Comparison of ENCODE assay signal across 17 cellular contexts in the genomic region with DNA sequence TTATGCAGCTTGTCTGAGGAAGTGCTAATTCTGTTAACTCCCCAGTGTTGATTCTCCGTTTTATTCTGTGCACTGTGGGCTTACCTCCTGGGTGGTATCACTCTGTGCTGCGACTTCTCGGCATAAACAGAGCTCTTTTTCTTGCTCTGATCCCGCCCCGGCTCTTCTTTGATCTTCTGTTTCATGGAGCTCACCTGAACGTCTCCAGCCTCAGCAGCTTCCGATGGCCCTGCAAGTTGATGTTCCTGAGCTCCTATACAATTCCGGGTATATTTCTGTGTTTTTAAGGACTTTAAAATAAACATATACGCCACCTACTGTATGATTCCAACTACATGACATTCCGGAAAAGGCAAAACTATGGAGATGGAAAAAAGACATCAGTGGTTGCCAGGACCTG.
DNase-seq lines count a peak whose midpoint lies in the region; ATAC-seq and TF ChIP-seq lines count a peak whose summit lies in the region.
"Had no signal": no experiment of that assay in that cellular context is flagged by ENCODE, and none has a peak within 500 bp of the region (broad histone marks: within the 10 kb centered on the region; RNA-seq: fewer than 3 reads in every experiment).

No MANE protein-coding gene starts in this region.

- H3K27me3 ChIP-seq in BLaER1 (no peaks in the 10 kb centered on the region), PC-3 (ENCODE audit: low read length) (peaks cover 93% of the 10 kb centered on the region)

- no peaks in the 10 kb centered on the region for H3K9me3 Mint-ChIP-seq in activated CD8-positive, alpha-beta T cell treated with anti-CD3 and anti-CD28 coated beads, Interleukin-2, amount 10 ng/mL, durations not matched to agents 7 days and 5 days (ENCODE audit: insufficient read depth)
- peaks cover 12% of the 10 kb centered on the region for H3K9me3 Mint-ChIP-seq in activated CD8-positive, alpha-beta T cell treated with anti-CD3 and anti-CD28 coated beads for 36 hours
- peaks cover 6% of the 10 kb centered on the region for H3K9me3 Mint-ChIP-seq in activated CD4-positive, alpha-beta T cell treated with anti-CD3 and anti-CD28 coated beads for 36 hours (ENCODE audit: low read depth)

- no peak overlapping the region for H2AFZ ChIP-seq in PC-3 (ENCODE audit: low read length)
- H2AFZ ChIP-seq: GM23248 had no signal

- no peaks in the 10 kb centered on the region for H3K9me2 ChIP-seq in PC-3 (replicated peaks; ENCODE audit: low read length)

- peak; percentile 9 for DNase-seq in activated CD8-positive, alpha-beta T cell treated with anti-CD3 and anti-CD28 coated beads, Interleukin-2, amount 10 ng/mL, durations not matched to agents 7 days and 5 days
- DNase-seq in activated CD8-positive, alpha-beta T cell treated with anti-CD3 and anti-CD28 coated beads for 36 hours, result no peak
- DNase-seq in PC-3 (peak; percentile 25), cerebellum (ENCODE audit: low spot score) (no peak), NCI-H446 treated with DMSO at 0.1 percent for 48 hours (lab: John Stamatoyannopoulos, UW) (no peak)
- DNase-seq in activated CD4-positive, alpha-beta T cell treated with anti-CD3 and anti-CD28 coated beads for 36 hours, result no peak
- DNase-seq: CD4-positive, CD25-positive, alpha-beta regulatory T cell; CD8-positive, alpha-beta T cell; DMS 273 treated with DMSO at 0.1 percent for 48 hours; DMS53; DMS79 treated with DMSO at 0.1 percent for 48 hours; GF-D8; GM23248; HCEC 1CT had no signal

- peaks cover 3% of the 10 kb centered on the region for H3K36me3 Mint-ChIP-seq in activated CD8-positive, alpha-beta T cell treated with anti-CD3 and anti-CD28 coated beads, Interleukin-2, amount 10 ng/mL, durations not matched to agents 7 days and 5 days (ENCODE audit: low read depth)
- H3K36me3 Mint-ChIP-seq in activated CD8-positive, alpha-beta T cell treated with anti-CD3 and anti-CD28 coated beads for 36 hours (ENCODE audit: low read depth), result peaks cover 4% of the 10 kb centered on the region
- H3K36me3 Mint-ChIP-seq in activated CD4-positive, alpha-beta T cell treated with anti-CD3 and anti-CD28 coated beads for 36 hours (ENCODE audit: low read depth), result peaks cover 2% of the 10 kb centered on the region
- H3K36me3 Mint-ChIP-seq: CD4-positive, CD25-positive, alpha-beta regulatory T cell; CD8-positive, alpha-beta T cell had no signal

- TF ChIP-seq CTCF in activated CD8-positive, alpha-beta T cell treated with anti-CD3 and anti-CD28 coated beads for 36 hours (IDR thresholded peaks at IDR 0.05), result no peak
- peak; percentile 43; the same call in 1 of the 2 replicates for TF ChIP-seq CTCF in PC-3 (conservative IDR thresholded peaks at IDR 0.05; ENCODE audit: low read depth, low read length)

- POLR2A ChIA-PET in activated CD8-positive, alpha-beta T cell treated with anti-CD3 and anti-CD28 coated beads, Interleukin-2, amount 10 ng/mL, durations not matched to agents 7 days and 5 days (lab: Charles Lee), result interaction anchor here (0.6 kb wide), 1 partner anchor 1045 kb away, joined by 4 read pairs; a partner anchor contains a TSS
- POLR2A ChIA-PET in activated CD8-positive, alpha-beta T cell treated with anti-CD3 and anti-CD28 coated beads for 36 hours (lab: Charles Lee), result no interaction called here
- POLR2A ChIA-PET in PC-3 (lab: Charles Lee; ENCODE audit: unreplicated experiment), result interaction anchor here (0.6 kb wide), 1 partner anchor 189 kb away, joined by 4 read pairs; no protein-coding TSS in a partner anchor
- POLR2A ChIA-PET in activated CD4-positive, alpha-beta T cell treated with anti-CD3 and anti-CD28 coated beads for 36 hours (lab: Charles Lee), result no interaction called here

- H3K27ac Mint-ChIP-seq in activated CD8-positive, alpha-beta T cell treated with anti-CD3 and anti-CD28 coated beads, Interleukin-2, amount 10 ng/mL, durations not matched to agents 7 days and 5 days, result no peak overlapping the region
- H3K27ac Mint-ChIP-seq in activated CD8-positive, alpha-beta T cell treated with anti-CD3 and anti-CD28 coated beads for 36 hours, result no peak overlapping the region
- H3K27ac Mint-ChIP-seq in activated CD4-positive, alpha-beta T cell treated with anti-CD3 and anti-CD28 coated beads for 36 hours, result no peak overlapping the region
- H3K27ac Mint-ChIP-seq: CD8-positive, alpha-beta T cell had no signal

- H3K9ac ChIP-seq in BLaER1 (no peak overlapping the region), PC-3 (ENCODE audit: low read length) (no peak overlapping the region)
- H3K9ac ChIP-seq: GM23248 had no signal

- intact Hi-C loops in activated CD8-positive, alpha-beta T cell treated with anti-CD3 and anti-CD28 coated beads for 36 hours (cut with micrococcal nuclease), result no loop called here
- intact Hi-C loops in PC-3 (cut with micrococcal nuclease), result no loop called here
- intact Hi-C loops in activated CD4-positive, alpha-beta T cell treated with anti-CD3 and anti-CD28 coated beads for 36 hours (cut with DNase I, micrococcal nuclease), result loop anchor here (5.0 to 10.0 kb wide), 5 partner anchors 123 to 923 kb away; no protein-coding TSS in a partner anchor

- H3K9me3 ChIP-seq in BLaER1, result peaks cover 14% of the 10 kb centered on the region; the same call in 1 of the 2 replicates
- peaks cover 10% of the 10 kb centered on the region; the same call in 1 of the 2 replicates for H3K9me3 ChIP-seq in PC-3 (ENCODE audit: low read length)

- H3K27ac ChIP-seq in BLaER1, result no peak overlapping the region
- H3K27ac ChIP-seq in PC-3 (ENCODE audit: low read length), result no peak overlapping the region
- H3K27ac ChIP-seq: 22Rv1, C4-2B, GM23248 had no signal

- H3K27me3 Mint-ChIP-seq in activated CD8-positive, alpha-beta T cell treated with anti-CD3 and anti-CD28 coated beads, Interleukin-2, amount 10 ng/mL, durations not matched to agents 7 days and 5 days (ENCODE audit: low read depth), result peaks cover 18% of the 10 kb centered on the region
- H3K27me3 Mint-ChIP-seq in activated CD8-positive, alpha-beta T cell treated with anti-CD3 and anti-CD28 coated beads for 36 hours, result peaks cover 11% of the 10 kb centered on the region
- peaks cover 15% of the 10 kb centered on the region for H3K27me3 Mint-ChIP-seq in activated CD4-positive, alpha-beta T cell treated with anti-CD3 and anti-CD28 coated beads for 36 hours

- no peak overlapping the region for H3K4me3 ChIP-seq in BLaER1
- no peak overlapping the region for H3K4me3 ChIP-seq in PC-3 (ENCODE audit: low read length)
- H3K4me3 ChIP-seq: GM23248 had no signal

- H3K36me3 ChIP-seq in BLaER1 (no peaks in the 10 kb centered on the region), PC-3 (ENCODE audit: low read depth, low read length) (no peaks in the 10 kb centered on the region)

- H4K20me1 ChIP-seq in BLaER1 (no peaks in the 10 kb centered on the region), PC-3 (ENCODE audit: low read length) (no peaks in the 10 kb centered on the region)

- H3K4me1 Mint-ChIP-seq in activated CD8-positive, alpha-beta T cell treated with anti-CD3 and anti-CD28 coated beads, Interleukin-2, amount 10 ng/mL, durations not matched to agents 7 days and 5 days (ENCODE audit: low read depth), result peaks cover 23% of the 10 kb centered on the region
- H3K4me1 Mint-ChIP-seq in activated CD8-positive, alpha-beta T cell treated with anti-CD3 and anti-CD28 coated beads for 36 hours (ENCODE audit: low read depth), result peaks cover 19% of the 10 kb centered on the region
- H3K4me1 Mint-ChIP-seq in activated CD4-positive, alpha-beta T cell treated with anti-CD3 and anti-CD28 coated beads for 36 hours, result peaks cover 21% of the 10 kb centered on the region

- H3K4me1 ChIP-seq in BLaER1 (peaks cover 39% of the 10 kb centered on the region), PC-3 (ENCODE audit: insufficient read depth, low read length) (no peaks in the 10 kb centered on the region)

- no peaks in the 10 kb centered on the region for H3K79me2 ChIP-seq in PC-3 (ENCODE audit: low read length)

- no peak for ATAC-seq in activated CD8-positive, alpha-beta T cell treated with anti-CD3 and anti-CD28 coated beads, Interleukin-2, amount 10 ng/mL, durations not matched to agents 7 days and 5 days
- ATAC-seq in activated CD8-positive, alpha-beta T cell treated with anti-CD3 and anti-CD28 coated beads for 36 hours, result no peak
- no peak; the same call in 1 of the 2 replicates for ATAC-seq in PC-3
- ATAC-seq in activated CD4-positive, alpha-beta T cell treated with anti-CD3 and anti-CD28 coated beads for 36 hours, result no peak
- ATAC-seq: CD8-positive, alpha-beta T cell had no signal

- H3F3A ChIP-seq in PC-3 (ENCODE audit: low read length, unreplicated experiment), result no peaks in the 10 kb centered on the region

- 0 out of 2 replicates have a peak overlapping the region, but pooled peaks have one; percentile 73 for H3K4me2 ChIP-seq in BLaER1
- H3K4me2 ChIP-seq in PC-3 (ENCODE audit: low read length), result no peak overlapping the region

- CTCF ChIA-PET in activated CD8-positive, alpha-beta T cell treated with anti-CD3 and anti-CD28 coated beads, Interleukin-2, amount 10 ng/mL, durations not matched to agents 7 days and 5 days (lab: Charles Lee), result no interaction called here
- CTCF ChIA-PET in activated CD8-positive, alpha-beta T cell treated with anti-CD3 and anti-CD28 coated beads for 36 hours (lab: Charles Lee), result interaction anchor here (1.5 kb wide), 1 partner anchor 18 kb away, joined by 3 read pairs; no protein-coding TSS in a partner anchor
- CTCF ChIA-PET in PC-3 (lab: Charles Lee), result interaction anchor here (0.7 kb wide), 1 partner anchor 1909 kb away, joined by 3 read pairs; no protein-coding TSS in a partner anchor
- CTCF ChIA-PET in activated CD4-positive, alpha-beta T cell treated with anti-CD3 and anti-CD28 coated beads for 36 hours (lab: Charles Lee), result interaction anchor here (0.8 kb wide), 1 partner anchor 31 kb away, joined by 3 read pairs; no protein-coding TSS in a partner anchor

- no peak overlapping the region for H3K4me3 Mint-ChIP-seq in activated CD8-positive, alpha-beta T cell treated with anti-CD3 and anti-CD28 coated beads, Interleukin-2, amount 10 ng/mL, durations not matched to agents 7 days and 5 days
- H3K4me3 Mint-ChIP-seq in activated CD8-positive, alpha-beta T cell treated with anti-CD3 and anti-CD28 coated beads for 36 hours, result no peak overlapping the region
- no peak overlapping the region for H3K4me3 Mint-ChIP-seq in activated CD4-positive, alpha-beta T cell treated with anti-CD3 and anti-CD28 coated beads for 36 hours
- H3K4me3 Mint-ChIP-seq: CD8-positive, alpha-beta T cell had no signal

- BruUV-seq in PC-3 (replicated peaks; lab: Mats Ljungman, UMichigan), result no TSS peak

Comparison
In these comparisons a context has a peak if more than half of its experiments do, and no peak if none do; other contexts are left out.
1. DNase-seq: peak in activated CD8-positive, alpha-beta T cell treated with anti-CD3 and anti-CD28 coated beads, Interleukin-2, amount 10 ng/mL, durations not matched to agents 7 days and 5 days (single experiment) and PC-3 (single experiment); none in activated CD8-positive, alpha-beta T cell treated with anti-CD3 and anti-CD28 coated beads for 36 hours (single experiment), cerebellum (single experiment), activated CD4-positive, alpha-beta T cell treated with anti-CD3 and anti-CD28 coated beads for 36 hours (single experiment) and NCI-H446 treated with DMSO at 0.1 percent for 48 hours (single experiment).
2. POLR2A ChIA-PET loops: an anchor here in activated CD8-positive, alpha-beta T cell treated with anti-CD3 and anti-CD28 coated beads, Interleukin-2, amount 10 ng/mL, durations not matched to agents 7 days and 5 days (0.6 kb wide) and PC-3 (0.6 kb wide); none called in activated CD8-positive, alpha-beta T cell treated with anti-CD3 and anti-CD28 coated beads for 36 hours and activated CD4-positive, alpha-beta T cell treated with anti-CD3 and anti-CD28 coated beads for 36 hours.
3. intact Hi-C loops: an anchor here in activated CD4-positive, alpha-beta T cell treated with anti-CD3 and anti-CD28 coated beads for 36 hours (5.0 to 10.0 kb wide); none called in activated CD8-positive, alpha-beta T cell treated with anti-CD3 and anti-CD28 coated beads for 36 hours and PC-3.